ENCODE assay signal across 1 cellular context in the genomic region with DNA sequence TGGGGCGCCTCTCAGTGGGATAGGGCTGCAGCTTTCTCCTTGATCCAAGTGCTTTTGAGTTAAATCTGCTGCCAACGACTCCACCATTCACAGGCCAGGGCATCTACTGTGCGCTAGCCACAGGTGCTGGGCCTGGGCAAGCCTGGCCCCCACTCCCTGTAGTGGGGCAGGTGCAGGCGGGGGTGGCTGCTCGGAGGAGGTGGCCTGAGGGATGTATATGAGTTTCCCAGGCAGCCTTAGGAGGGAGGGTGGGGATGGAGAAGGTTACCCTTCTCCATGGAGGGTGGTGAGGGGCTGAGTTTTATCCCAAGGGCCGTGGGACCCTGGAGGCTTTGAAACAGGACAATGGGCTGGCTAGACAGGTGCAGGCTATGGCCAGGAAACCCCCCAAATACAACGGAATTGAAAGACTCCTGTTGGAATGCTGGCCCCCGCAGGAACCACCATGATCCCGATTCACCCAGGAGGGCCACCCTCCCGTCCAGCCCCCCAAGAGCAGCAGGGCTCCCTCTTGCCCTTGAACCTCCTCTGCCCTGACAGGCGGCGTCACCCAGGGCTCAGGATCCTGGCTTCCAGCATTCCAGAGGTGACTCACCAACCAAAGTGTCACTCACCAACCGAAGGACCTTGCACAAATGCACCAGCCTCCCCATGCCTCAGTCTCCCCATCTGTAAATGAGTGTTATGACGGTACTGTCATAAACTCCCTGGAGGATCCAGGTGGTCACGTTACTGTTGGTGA.
TF ChIP-seq lines count a peak whose summit lies in the region.

No MANE protein-coding gene starts in this region.

TF ChIP-seq in IMR-90, 13 proteins besides CTCF, POLR2A, EP300 and RAD21 (continued from another document):
- TF ChIP-seq RCOR1 (IDR thresholded peaks at IDR 0.05; ENCODE audit: insufficient replicate concordance, low read length) (no peak), NFE2L2 (IDR thresholded peaks at IDR 0.05; ENCODE audit: low read depth, low read length) (no peak), MAFK (IDR thresholded peaks at IDR 0.05; ENCODE audit: low read depth, low read length) (no peak), SMC3 (IDR thresholded peaks at IDR 0.05; ENCODE audit: low read depth, low read length) (no peak)
